In the genomic region with DNA sequence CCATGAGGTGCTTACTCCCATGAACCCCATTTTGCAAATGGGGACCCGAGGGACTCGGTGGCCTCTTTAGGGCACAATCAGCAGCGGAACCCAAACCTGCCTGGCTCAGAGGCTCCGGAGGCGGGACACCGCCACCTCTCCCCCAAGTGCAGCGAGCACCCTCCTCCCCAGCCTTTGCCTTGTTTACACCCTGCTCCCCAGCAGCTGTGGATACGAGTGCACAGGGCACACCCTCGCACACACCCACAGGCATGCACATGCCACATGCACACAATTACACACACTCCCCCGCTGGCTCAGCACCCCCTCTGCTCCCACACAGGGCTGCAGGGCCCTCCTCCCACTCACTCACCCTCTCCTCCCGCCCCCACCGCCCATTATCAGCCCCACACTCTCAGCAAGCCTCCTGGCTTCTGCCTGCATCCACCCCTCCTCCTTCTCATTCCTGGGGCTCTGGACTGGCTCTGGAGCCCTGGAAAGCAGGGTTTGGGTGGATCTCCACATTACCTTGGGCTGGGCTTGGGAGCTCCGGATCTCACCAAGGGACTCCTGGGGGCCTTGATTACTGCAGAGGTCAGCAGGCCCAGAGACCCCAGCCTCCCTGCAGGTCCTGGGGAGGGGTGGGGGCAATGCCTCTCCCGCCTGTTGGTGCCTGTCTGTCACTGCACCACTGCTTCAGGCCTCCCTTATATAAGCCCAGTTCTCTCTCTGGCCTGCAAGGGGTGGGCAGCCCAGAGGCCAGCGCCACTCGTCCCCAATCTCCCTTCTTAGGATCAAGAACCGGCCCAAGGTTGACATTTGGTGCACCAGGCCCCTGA, we compare ENCODE assay signal across 1 cellular context.
TF ChIP-seq lines count a peak whose summit lies in the region.

No MANE protein-coding gene starts in this region.

TF ChIP-seq in HepG2, 621 proteins besides CTCF, POLR2A, EP300 and RAD21 (continued from another document and continues in another):
- TF ChIP-seq, protein P1, sequence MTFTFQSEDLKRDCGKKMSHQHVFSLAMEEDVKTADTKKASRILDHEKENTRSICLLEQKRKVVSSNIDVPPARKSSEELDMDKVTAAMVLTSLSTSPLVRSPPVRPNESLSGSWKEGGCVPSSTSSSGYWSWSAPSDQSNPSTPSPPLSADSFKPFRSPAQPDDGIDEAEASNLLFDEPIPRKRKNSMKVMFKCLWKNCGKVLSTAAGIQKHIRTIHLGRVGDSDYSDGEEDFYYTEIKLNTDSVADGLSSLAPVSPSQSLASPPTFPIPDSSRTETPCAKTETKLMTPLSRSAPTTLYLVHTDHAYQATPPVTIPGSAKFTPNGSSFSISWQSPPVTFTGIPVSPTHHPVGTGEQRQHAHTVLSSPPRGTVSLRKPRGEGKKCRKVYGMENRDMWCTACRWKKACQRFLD (CRISPR knock-in tag; IDR thresholded peaks at IDR 0.05; ENCODE audit: borderline replicate concordance), result no peak
- TF ChIP-seq SP2 (CRISPR knock-in tag; IDR thresholded peaks at IDR 0.05) (no peak), PHF5A (CRISPR knock-in tag; IDR thresholded peaks at IDR 0.05; ENCODE audit: low read depth, unreplicated experiment) (no peak), ZKSCAN8 (CRISPR knock-in tag; IDR thresholded peaks at IDR 0.05; ENCODE audit: borderline replicate concordance) (no peak), FOXK1 (CRISPR knock-in tag; IDR thresholded peaks at IDR 0.05; ENCODE audit: borderline replicate concordance, low read depth) (peak; percentile 87; the same call in 1 of the 2 replicates), FOXA1 (IDR thresholded peaks at IDR 0.05) (no peak), FOXA1 (CRISPR knock-in tag; IDR thresholded peaks at IDR 0.05) (peak; percentile 78), HES4 (CRISPR knock-in tag; IDR thresholded peaks at IDR 0.05; ENCODE audit: borderline replicate concordance) (0 out of 2 replicates have a peak, but pooled peaks have one; percentile 20), RFX5 (IDR thresholded peaks at IDR 0.05; ENCODE audit: low read depth, low read length) (no peak), SRSF4 (IDR thresholded peaks at IDR 0.05; ENCODE audit: low read depth, low read length, poor library complexity, severe bottlenecking) (no peak), ZNF543 (CRISPR knock-in tag; IDR thresholded peaks at IDR 0.05) (no peak), FOXO1 (CRISPR knock-in tag; IDR thresholded peaks at IDR 0.05) (peak; percentile 84), SMC3 (IDR thresholded peaks at IDR 0.05; ENCODE audit: low read length) (no peak), SOX5 (CRISPR knock-in tag; IDR thresholded peaks at IDR 0.05; ENCODE audit: borderline replicate concordance) (peak; percentile 50; the same call in 1 of the 2 replicates), ZNF891 (CRISPR knock-in tag; IDR thresholded peaks at IDR 0.05) (no peak), CCAR2 (optimal IDR thresholded peaks at IDR 0.05; ENCODE audit: low read depth, low read length) (no peak), POLR2G (IDR thresholded peaks at IDR 0.05; ENCODE audit: low read depth, low read length) (no peak), ZBTB3 (CRISPR knock-in tag; IDR thresholded peaks at IDR 0.05; ENCODE audit: borderline replicate concordance, low read depth) (no peak), ZNF562 (CRISPR knock-in tag; IDR thresholded peaks at IDR 0.05; ENCODE audit: borderline replicate concordance) (no peak), KLF6 (CRISPR knock-in tag; IDR thresholded peaks at IDR 0.05) (no peak)
- TF ChIP-seq, protein P2, sequence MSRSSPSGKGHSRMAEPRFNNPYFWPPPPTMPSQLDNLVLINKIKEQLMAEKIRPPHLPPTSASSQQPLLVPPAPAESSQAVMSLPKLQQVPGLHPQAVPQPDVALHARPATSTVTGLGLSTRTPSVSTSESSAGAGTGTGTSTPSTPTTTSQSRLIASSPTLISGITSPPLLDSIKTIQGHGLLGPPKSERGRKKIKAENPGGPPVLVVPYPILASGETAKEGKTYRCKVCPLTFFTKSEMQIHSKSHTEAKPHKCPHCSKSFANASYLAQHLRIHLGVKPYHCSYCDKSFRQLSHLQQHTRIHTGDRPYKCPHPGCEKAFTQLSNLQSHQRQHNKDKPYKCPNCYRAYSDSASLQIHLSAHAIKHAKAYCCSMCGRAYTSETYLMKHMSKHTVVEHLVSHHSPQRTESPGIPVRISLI (CRISPR knock-in tag; IDR thresholded peaks at IDR 0.05; ENCODE audit: borderline replicate concordance), result no peak
- TF ChIP-seq, protein P3, sequence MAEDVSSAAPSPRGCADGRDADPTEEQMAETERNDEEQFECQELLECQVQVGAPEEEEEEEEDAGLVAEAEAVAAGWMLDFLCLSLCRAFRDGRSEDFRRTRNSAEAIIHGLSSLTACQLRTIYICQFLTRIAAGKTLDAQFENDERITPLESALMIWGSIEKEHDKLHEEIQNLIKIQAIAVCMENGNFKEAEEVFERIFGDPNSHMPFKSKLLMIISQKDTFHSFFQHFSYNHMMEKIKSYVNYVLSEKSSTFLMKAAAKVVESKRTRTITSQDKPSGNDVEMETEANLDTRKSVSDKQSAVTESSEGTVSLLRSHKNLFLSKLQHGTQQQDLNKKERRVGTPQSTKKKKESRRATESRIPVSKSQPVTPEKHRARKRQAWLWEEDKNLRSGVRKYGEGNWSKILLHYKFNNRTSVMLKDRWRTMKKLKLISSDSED (CRISPR knock-in tag; IDR thresholded peaks at IDR 0.05), result no peak
- TF ChIP-seq, protein P4, sequence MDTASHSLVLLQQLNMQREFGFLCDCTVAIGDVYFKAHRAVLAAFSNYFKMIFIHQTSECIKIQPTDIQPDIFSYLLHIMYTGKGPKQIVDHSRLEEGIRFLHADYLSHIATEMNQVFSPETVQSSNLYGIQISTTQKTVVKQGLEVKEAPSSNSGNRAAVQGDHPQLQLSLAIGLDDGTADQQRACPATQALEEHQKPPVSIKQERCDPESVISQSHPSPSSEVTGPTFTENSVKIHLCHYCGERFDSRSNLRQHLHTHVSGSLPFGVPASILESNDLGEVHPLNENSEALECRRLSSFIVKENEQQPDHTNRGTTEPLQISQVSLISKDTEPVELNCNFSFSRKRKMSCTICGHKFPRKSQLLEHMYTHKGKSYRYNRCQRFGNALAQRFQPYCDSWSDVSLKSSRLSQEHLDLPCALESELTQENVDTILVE (CRISPR knock-in tag; IDR thresholded peaks at IDR 0.05), result no peak
- TF ChIP-seq, protein P5, sequence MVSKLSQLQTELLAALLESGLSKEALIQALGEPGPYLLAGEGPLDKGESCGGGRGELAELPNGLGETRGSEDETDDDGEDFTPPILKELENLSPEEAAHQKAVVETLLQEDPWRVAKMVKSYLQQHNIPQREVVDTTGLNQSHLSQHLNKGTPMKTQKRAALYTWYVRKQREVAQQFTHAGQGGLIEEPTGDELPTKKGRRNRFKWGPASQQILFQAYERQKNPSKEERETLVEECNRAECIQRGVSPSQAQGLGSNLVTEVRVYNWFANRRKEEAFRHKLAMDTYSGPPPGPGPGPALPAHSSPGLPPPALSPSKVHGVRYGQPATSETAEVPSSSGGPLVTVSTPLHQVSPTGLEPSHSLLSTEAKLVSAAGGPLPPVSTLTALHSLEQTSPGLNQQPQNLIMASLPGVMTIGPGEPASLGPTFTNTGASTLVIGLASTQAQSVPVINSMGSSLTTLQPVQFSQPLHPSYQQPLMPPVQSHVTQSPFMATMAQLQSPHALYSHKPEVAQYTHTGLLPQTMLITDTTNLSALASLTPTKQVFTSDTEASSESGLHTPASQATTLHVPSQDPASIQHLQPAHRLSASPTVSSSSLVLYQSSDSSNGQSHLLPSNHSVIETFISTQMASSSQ (IDR thresholded peaks at IDR 0.05; ENCODE audit: low read depth), result no peak
- TF ChIP-seq, protein P5 (CRISPR knock-in tag; IDR thresholded peaks at IDR 0.05; ENCODE audit: borderline replicate concordance), result no peak; the same call in 1 of the 2 replicates
- TF ChIP-seq, protein P6, sequence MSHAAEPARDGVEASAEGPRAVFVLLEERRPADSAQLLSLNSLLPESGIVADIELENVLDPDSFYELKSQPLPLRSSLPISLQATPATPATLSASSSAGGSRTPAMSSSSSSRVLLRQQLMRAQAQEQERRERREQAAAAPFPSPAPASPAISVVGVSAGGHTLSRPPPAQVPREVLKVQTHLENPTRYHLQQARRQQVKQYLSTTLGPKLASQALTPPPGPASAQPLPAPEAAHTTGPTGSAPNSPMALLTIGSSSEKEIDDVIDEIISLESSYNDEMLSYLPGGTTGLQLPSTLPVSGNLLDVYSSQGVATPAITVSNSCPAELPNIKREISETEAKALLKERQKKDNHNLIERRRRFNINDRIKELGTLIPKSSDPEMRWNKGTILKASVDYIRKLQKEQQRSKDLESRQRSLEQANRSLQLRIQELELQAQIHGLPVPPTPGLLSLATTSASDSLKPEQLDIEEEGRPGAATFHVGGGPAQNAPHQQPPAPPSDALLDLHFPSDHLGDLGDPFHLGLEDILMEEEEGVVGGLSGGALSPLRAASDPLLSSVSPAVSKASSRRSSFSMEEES (CRISPR knock-in tag; IDR thresholded peaks at IDR 0.05), result no peak
- TF ChIP-seq, protein P7, sequence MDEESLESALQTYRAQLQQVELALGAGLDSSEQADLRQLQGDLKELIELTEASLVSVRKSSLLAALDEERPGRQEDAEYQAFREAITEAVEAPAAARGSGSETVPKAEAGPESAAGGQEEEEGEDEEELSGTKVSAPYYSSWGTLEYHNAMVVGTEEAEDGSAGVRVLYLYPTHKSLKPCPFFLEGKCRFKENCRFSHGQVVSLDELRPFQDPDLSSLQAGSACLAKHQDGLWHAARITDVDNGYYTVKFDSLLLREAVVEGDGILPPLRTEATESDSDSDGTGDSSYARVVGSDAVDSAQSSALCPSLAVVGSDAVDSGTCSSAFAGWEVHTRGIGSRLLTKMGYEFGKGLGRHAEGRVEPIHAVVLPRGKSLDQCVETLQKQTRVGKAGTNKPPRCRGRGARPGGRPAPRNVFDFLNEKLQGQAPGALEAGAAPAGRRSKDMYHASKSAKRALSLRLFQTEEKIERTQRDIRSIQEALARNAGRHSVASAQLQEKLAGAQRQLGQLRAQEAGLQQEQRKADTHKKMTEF (CRISPR knock-in tag; IDR thresholded peaks at IDR 0.05), result no peak
- TF ChIP-seq, protein P8, sequence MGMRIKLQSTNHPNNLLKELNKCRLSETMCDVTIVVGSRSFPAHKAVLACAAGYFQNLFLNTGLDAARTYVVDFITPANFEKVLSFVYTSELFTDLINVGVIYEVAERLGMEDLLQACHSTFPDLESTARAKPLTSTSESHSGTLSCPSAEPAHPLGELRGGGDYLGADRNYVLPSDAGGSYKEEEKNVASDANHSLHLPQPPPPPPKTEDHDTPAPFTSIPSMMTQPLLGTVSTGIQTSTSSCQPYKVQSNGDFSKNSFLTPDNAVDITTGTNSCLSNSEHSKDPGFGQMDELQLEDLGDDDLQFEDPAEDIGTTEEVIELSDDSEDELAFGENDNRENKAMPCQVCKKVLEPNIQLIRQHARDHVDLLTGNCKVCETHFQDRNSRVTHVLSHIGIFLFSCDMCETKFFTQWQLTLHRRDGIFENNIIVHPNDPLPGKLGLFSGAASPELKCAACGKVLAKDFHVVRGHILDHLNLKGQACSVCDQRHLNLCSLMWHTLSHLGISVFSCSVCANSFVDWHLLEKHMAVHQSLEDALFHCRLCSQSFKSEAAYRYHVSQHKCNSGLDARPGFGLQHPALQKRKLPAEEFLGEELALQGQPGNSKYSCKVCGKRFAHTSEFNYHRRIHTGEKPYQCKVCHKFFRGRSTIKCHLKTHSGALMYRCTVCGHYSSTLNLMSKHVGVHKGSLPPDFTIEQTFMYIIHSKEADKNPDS (CRISPR knock-in tag; IDR thresholded peaks at IDR 0.05), result 0 out of 2 replicates have a peak, but pooled peaks have one; percentile 12
- TF ChIP-seq, protein P9, sequence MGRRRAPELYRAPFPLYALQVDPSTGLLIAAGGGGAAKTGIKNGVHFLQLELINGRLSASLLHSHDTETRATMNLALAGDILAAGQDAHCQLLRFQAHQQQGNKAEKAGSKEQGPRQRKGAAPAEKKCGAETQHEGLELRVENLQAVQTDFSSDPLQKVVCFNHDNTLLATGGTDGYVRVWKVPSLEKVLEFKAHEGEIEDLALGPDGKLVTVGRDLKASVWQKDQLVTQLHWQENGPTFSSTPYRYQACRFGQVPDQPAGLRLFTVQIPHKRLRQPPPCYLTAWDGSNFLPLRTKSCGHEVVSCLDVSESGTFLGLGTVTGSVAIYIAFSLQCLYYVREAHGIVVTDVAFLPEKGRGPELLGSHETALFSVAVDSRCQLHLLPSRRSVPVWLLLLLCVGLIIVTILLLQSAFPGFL (CRISPR knock-in tag; IDR thresholded peaks at IDR 0.05), result no peak
- TF ChIP-seq, protein P10, sequence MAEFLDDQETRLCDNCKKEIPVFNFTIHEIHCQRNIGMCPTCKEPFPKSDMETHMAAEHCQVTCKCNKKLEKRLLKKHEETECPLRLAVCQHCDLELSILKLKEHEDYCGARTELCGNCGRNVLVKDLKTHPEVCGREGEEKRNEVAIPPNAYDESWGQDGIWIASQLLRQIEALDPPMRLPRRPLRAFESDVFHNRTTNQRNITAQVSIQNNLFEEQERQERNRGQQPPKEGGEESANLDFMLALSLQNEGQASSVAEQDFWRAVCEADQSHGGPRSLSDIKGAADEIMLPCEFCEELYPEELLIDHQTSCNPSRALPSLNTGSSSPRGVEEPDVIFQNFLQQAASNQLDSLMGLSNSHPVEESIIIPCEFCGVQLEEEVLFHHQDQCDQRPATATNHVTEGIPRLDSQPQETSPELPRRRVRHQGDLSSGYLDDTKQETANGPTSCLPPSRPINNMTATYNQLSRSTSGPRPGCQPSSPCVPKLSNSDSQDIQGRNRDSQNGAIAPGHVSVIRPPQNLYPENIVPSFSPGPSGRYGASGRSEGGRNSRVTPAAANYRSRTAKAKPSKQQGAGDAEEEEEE (CRISPR knock-in tag; IDR thresholded peaks at IDR 0.05; ENCODE audit: borderline replicate concordance), result peak; percentile 84; the same call in 1 of the 2 replicates
